In the genomic region with DNA sequence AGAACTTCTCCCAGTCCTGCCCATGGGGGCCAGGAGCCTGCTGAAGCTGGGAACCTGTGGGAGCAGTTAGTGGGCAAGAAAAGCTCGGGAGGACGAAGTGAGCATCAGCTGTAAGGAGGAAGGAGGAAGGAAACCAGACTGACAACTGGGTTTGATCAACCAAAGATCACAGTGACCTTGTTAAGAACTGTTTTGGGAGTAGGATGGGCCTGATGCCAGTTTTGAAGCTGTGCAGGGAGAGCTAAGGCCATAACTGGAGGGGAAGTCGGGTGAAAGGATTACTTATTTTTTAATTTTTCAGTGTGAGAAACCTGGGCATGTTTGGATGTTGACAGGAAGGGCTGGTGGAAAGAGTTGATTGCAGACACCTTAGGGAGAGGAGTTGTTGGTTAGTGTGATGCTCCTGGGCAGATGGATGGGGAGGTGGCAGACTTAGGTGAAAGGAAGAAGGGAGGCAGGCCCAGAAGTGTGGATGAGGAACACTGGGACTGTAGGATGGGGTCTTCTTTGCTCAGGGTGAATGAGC, we compare ENCODE assay signal across 12 cellular contexts. TPM values are rescaled to one million over a fixed set of nuclear protein-coding genes. Genes with fewer than 3 reads are reported as not detected.
DNase-seq lines count a peak whose midpoint lies in the region; ATAC-seq and TF ChIP-seq lines count a peak whose summit lies in the region.
"Had no signal": no experiment of that assay in that cellular context is flagged by ENCODE, and none has a peak within 500 bp of the region (broad histone marks: within the 10 kb centered on the region; RNA-seq: fewer than 3 reads in every experiment).

No MANE protein-coding gene starts in this region.

- ATAC-seq in PC-3 (peak; percentile 23), psoas muscle (no peak), GM21423 (IDR thresholded peaks at IDR 0.05; ENCODE audit: unreplicated experiment) (no peak), GM18907 (IDR thresholded peaks at IDR 0.05; ENCODE audit: unreplicated experiment) (no peak)

- H3K4me3 ChIP-seq in BLaER1 (no peak overlapping the region), PC-3 (ENCODE audit: low read length) (no peak overlapping the region), fibroblast of mammary gland (ENCODE audit: control insufficient read depth, low read depth, low read length) (no peak overlapping the region), psoas muscle (no peak overlapping the region)

- intact Hi-C loops in PC-3 (cut with micrococcal nuclease) (loop anchor here (1.0 to 5.0 kb wide), 3 partner anchors 56 to 191 kb away; no protein-coding TSS in a partner anchor), psoas muscle (cut with DNase I) (no loop called here)

- H3K9me2 ChIP-seq in PC-3 (replicated peaks; ENCODE audit: low read length), result no peaks in the 10 kb centered on the region

- TSS peak; percentile 86 for BruUV-seq in PC-3 (replicated peaks; lab: Mats Ljungman, UMichigan)

- H3K27ac ChIP-seq in BLaER1, result peak overlapping the region; percentile 32; the same call in 1 of the 2 replicates
- H3K27ac ChIP-seq in PC-3 (ENCODE audit: low read length), result peak overlapping the region; percentile 92
- peak overlapping the region; percentile 55 for H3K27ac ChIP-seq in psoas muscle

- TF ChIP-seq CTCF in PC-3 (conservative IDR thresholded peaks at IDR 0.05; ENCODE audit: low read depth, low read length) (no peak), fibroblast of mammary gland (conservative IDR thresholded peaks at IDR 0.05; ENCODE audit: control insufficient read depth, insufficient read depth, low read depth, low read length) (no peak), psoas muscle (IDR thresholded peaks at IDR 0.05) (no peak)

- H3K79me2 ChIP-seq in PC-3 (ENCODE audit: low read length), result no peaks in the 10 kb centered on the region

- CTCF ChIA-PET in PC-3 (lab: Charles Lee), result no interaction called here

- no peaks in the 10 kb centered on the region for H4K20me1 ChIP-seq in BLaER1
- no peaks in the 10 kb centered on the region for H4K20me1 ChIP-seq in PC-3 (ENCODE audit: low read length)

- H3K4me1 ChIP-seq in BLaER1 (peaks cover 26% of the 10 kb centered on the region), PC-3 (ENCODE audit: insufficient read depth, low read length) (peaks cover 19% of the 10 kb centered on the region), psoas muscle (no peaks in the 10 kb centered on the region)

- DNase-seq in PC-3, result no peak
- peak; percentile 47 for DNase-seq in fibroblast of mammary gland (ENCODE audit: low read depth)
- DNase-seq in psoas muscle, result no peak
- DNase-seq in activated CD4-positive, CD25-positive, alpha-beta regulatory T cell (lab: John Stamatoyannopoulos, UW), result no peak
- DNase-seq in NCI-H187 treated with DMSO at 0.1 percent for 48 hours (lab: John Stamatoyannopoulos, UW), result no peak
- DNase-seq: activated T-cell treated with anti-CD3 and anti-CD28 coated beads, Interleukin-2, amount 50 U/mL, for 1 hour; CD8-positive, alpha-beta memory T cell; NCI-H2227 treated with DMSO at 0.1 percent for 48 hours; RPMI8226 had no signal

- H2AFZ ChIP-seq in PC-3 (ENCODE audit: low read length), result peak overlapping the region; percentile 40

- H3K36me3 ChIP-seq in BLaER1 (no peaks in the 10 kb centered on the region), PC-3 (ENCODE audit: low read depth, low read length) (no peaks in the 10 kb centered on the region), psoas muscle (ENCODE audit: insufficient read depth in 1 of 2, low read depth in 1 of 2) (no peaks in the 10 kb centered on the region)

- POLR2A ChIA-PET in PC-3 (lab: Charles Lee; ENCODE audit: unreplicated experiment), result no interaction called here

- no peaks in the 10 kb centered on the region for H3K9me3 ChIP-seq in BLaER1
- no peaks in the 10 kb centered on the region for H3K9me3 ChIP-seq in PC-3 (ENCODE audit: low read length)
- H3K9me3 ChIP-seq in psoas muscle, result no peaks in the 10 kb centered on the region

- H3F3A ChIP-seq in PC-3 (ENCODE audit: low read length, unreplicated experiment), result peaks cover 4% of the 10 kb centered on the region

- H3K9ac ChIP-seq in BLaER1 (no peak overlapping the region), PC-3 (ENCODE audit: low read length) (peak overlapping the region; percentile 45)

- H3K27me3 ChIP-seq in BLaER1 (no peaks in the 10 kb centered on the region), PC-3 (ENCODE audit: low read length) (no peaks in the 10 kb centered on the region), psoas muscle (ENCODE audit: insufficient read depth in 3 of 3, low read length in 2 of 3) (no peaks in the 10 kb centered on the region)

- WGBS in psoas muscle, 3 donors, result 52 to 64% (median 53%) methylated on average over 3 of the region's 3 CpGs

- H3K4me2 ChIP-seq in BLaER1 (peak overlapping the region; percentile 66), PC-3 (ENCODE audit: low read length) (peak overlapping the region; percentile 73)

RNA-seq across cellular contexts. Expression of a gene that starts 58.3 kb away (rescaled TPM):
- total RNA-seq in PC-3 (2014; rRNA removed), result 38.8 and 55.1 TPM in 2 replicates
- 10 to 100 TPM; 11.6 to 17.2 (median 14.7) TPM for total RNA-seq in psoas muscle
- polyA plus RNA-seq in psoas muscle, result 10 to 100 TPM in 2 of 3 donors, 1 to 10 TPM in 1; 7.5 to 14.6 (median 12.0) TPM
- polyA plus RNA-seq: CD8-positive, alpha-beta memory T cell had no signal

Comparison
In these comparisons a context has a peak if more than half of its experiments do, and no peak if none do; other contexts are left out.
1. H3K27ac ChIP-seq: peak in every context shown above with its lines; median percentile 92 in PC-3; 55 in psoas muscle; 32 in BLaER1.